8 cellular contexts compared by ENCODE assay signal in the genomic region with DNA sequence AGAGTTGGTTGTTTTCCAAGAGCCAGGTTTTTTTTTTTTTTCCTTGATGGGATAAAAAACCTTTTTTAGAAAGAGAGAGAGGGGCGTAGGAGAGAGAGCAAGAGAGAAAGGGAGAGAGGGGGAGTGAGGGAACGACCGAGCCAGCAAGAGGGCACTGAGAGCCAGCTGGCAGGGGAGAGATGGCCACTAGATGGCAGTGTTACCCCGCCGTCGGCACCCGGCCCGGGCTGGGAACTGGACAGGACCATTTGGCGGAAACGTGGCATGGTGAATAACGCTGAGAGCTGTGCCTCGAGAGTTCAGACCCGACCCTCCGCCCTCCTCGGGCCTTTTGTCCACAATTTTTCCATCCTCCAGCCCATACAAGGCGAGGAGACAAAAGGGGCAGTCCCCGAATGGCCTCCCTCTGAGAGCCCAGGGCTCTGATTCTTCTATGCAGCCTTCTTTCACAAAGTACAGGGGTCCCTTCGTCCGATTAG.
DNase-seq lines count a peak whose midpoint lies in the region; ATAC-seq, FAIRE-seq and TF ChIP-seq lines count a peak whose summit lies in the region.

No MANE protein-coding gene starts in this region.

- TF ChIP-seq CTCF in D721Med (IDR thresholded peaks at IDR 0.05; ENCODE audit: insufficient read depth, missing control alignments), result peak; percentile 88
- TF ChIP-seq CTCF in epithelial cell of proximal tubule (conservative IDR thresholded peaks at IDR 0.05; ENCODE audit: low read depth, low read length), result peak; percentile 95

- peak; percentile 87 for ATAC-seq in GM21423 (IDR thresholded peaks at IDR 0.05; ENCODE audit: unreplicated experiment)

- H3K36me3 ChIP-seq in NT2/D1 (ENCODE audit: insufficient read depth, insufficient read length, low read length) (no peaks in the 10 kb centered on the region), mucosa of stomach (ENCODE audit: control insufficient read depth, insufficient read depth, low read length) (no peaks in the 10 kb centered on the region)

- DNase-seq in D721Med (ENCODE audit: insufficient read length, low spot score) (peak; percentile 41), HTR-8/SVneo (ENCODE audit: insufficient read length, low spot score) (peak; percentile 75), NT2/D1 (ENCODE audit: low read depth, low spot score) (peak; percentile 74), activated T-cell treated with anti-CD3 and anti-CD28 coated beads for 1 hour (ENCODE audit: low read depth) (peak; percentile 67), epithelial cell of proximal tubule (ENCODE audit: low read depth) (peak; percentile 3)
- peak; percentile 92 for DNase-seq in stimulated activated CD8-positive, alpha-beta memory T cell treated with anti-CD3 and anti-CD28 coated beads, Interleukin-4, amount 100 ng/mL, for 48 hours

- H3K9me3 ChIP-seq in NT2/D1 (ENCODE audit: insufficient read depth, low read length) (no peaks in the 10 kb centered on the region), mucosa of stomach (ENCODE audit: control insufficient read depth, low read length) (no peaks in the 10 kb centered on the region)

- FAIRE-seq in D721Med (lab: Jason Lieb, UNC), result no peak
- peak; percentile 83 for FAIRE-seq in HTR-8/SVneo (lab: Jason Lieb, UNC)

- H3K9ac ChIP-seq in NT2/D1 (ENCODE audit: insufficient read length, low read depth) (peak overlapping the region; percentile 61), mucosa of stomach (ENCODE audit: low read length) (peak overlapping the region; percentile 52)

- H3K4me3 ChIP-seq in NT2/D1 (ENCODE audit: insufficient read length, low read depth), result no peak overlapping the region
- H3K4me3 ChIP-seq in epithelial cell of proximal tubule (ENCODE audit: low read depth, low read length), result peak overlapping the region; percentile 49
- H3K4me3 ChIP-seq in mucosa of stomach (ENCODE audit: low read length), result no peak overlapping the region

- H3K27me3 ChIP-seq in NT2/D1 (ENCODE audit: insufficient read depth, insufficient read length), result no peaks in the 10 kb centered on the region
- H3K27me3 ChIP-seq in mucosa of stomach (ENCODE audit: control insufficient read depth, insufficient read depth, low read length), result peaks cover 6% of the 10 kb centered on the region

- H3K4me1 ChIP-seq in NT2/D1 (ENCODE audit: insufficient read depth, insufficient read length) (no peaks in the 10 kb centered on the region), mucosa of stomach (ENCODE audit: control insufficient read depth, insufficient read depth, low read length) (peaks cover 13% of the 10 kb centered on the region)

Comparison
In these comparisons a context has a peak if more than half of its experiments do, and no peak if none do; other contexts are left out.
1. DNase-seq: peak in every context shown above with its lines; median percentile 92 in stimulated activated CD8-positive, alpha-beta memory T cell treated with anti-CD3 and anti-CD28 coated beads, Interleukin-4, amount 100 ng/mL, for 48 hours; 75 in HTR-8/SVneo; 74 in NT2/D1; 67 in activated T-cell treated with anti-CD3 and anti-CD28 coated beads for 1 hour; 41 in D721Med; 3 in epithelial cell of proximal tubule.